Comparison of ENCODE assay signal across 23 cellular contexts in the genomic region with DNA sequence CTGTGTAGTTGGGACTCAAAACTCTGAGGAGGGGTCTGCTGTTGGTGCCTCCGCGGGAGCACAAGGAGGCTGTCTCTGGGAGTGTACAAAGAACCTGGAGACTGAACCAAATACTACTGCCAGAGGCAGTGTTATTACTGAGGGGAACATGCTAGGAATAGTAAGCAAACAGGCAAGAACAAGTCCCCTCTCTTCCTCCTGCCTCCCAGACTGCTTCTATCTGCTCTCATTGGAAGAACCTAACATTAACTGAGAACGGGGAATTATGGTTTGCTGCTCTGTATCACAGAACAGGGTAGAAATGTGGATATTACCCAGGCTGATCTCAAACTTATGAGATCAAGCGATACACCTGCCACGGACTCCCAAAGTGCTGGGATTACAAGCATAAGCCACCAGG.
"Had no signal": no experiment of that assay in that cellular context is flagged by ENCODE, and none has a peak within 500 bp of the region (broad histone marks: within the 10 kb centered on the region; RNA-seq: fewer than 3 reads in every experiment).

No MANE protein-coding gene starts in this region.

- H3K27ac ChIP-seq: brain microvascular endothelial cell, coronary artery, gastroesophageal sphincter, heart left ventricle, left ventricle myocardium inferior, parathyroid adenoma, spleen, thyroid gland had no signal

- H3K27ac Mint-ChIP-seq: activated naive CD4-positive, alpha-beta T cell treated with anti-CD3 and anti-CD28 coated beads, Interleukin-2, amount 10 ng/mL, durations not matched to agents 7 days and 5 days; activated naive CD8-positive, alpha-beta T cell treated with anti-CD3 and anti-CD28 coated beads, Interleukin-2, amount 50 U/mL, for 24 hours had no signal

- H3K27me3 ChIP-seq: brain microvascular endothelial cell, gastroesophageal sphincter, heart left ventricle, spleen, thyroid gland had no signal

- H3K4me3 Mint-ChIP-seq: activated naive CD4-positive, alpha-beta T cell treated with anti-CD3 and anti-CD28 coated beads, Interleukin-2, amount 10 ng/mL, durations not matched to agents 7 days and 5 days; activated naive CD8-positive, alpha-beta T cell treated with anti-CD3 and anti-CD28 coated beads, Interleukin-2, amount 50 U/mL, for 24 hours; memory B cell; naive thymus-derived CD4-positive, alpha-beta T cell had no signal

- H3K36me3 ChIP-seq: brain microvascular endothelial cell, gastroesophageal sphincter, heart left ventricle, left ventricle myocardium inferior, spleen, thyroid gland had no signal

- H3K4me3 ChIP-seq: coronary artery, gastroesophageal sphincter, heart left ventricle, left ventricle myocardium inferior, spleen, thyroid gland had no signal

- H3K9me3 ChIP-seq: gastroesophageal sphincter, heart left ventricle, left ventricle myocardium inferior, spleen, thyroid gland had no signal

- DNase-seq: activated CD4-positive, CD25-positive, alpha-beta regulatory T cell treated with anti-CD3 and anti-CD28 coated beads, Interleukin-2, amount 50 U/mL, for 72 hours; activated CD8-positive, alpha-beta memory T cell treated with anti-CD3 and anti-CD28 coated beads for 24 hours; activated CD8-positive, alpha-beta memory T cell treated with anti-CD3 and anti-CD28 coated beads, Interleukin-2, amount 50 U/mL, for 48 hours; activated effector memory CD4-positive, alpha-beta T cell treated with Interleukin-2 at 50 U/mL for 16 hours; activated naive CD4-positive, alpha-beta T cell treated with anti-CD3 and anti-CD28 coated beads, Interleukin-2, amount 10 ng/mL, durations not matched to agents 7 days and 5 days; activated naive CD8-positive, alpha-beta T cell treated with anti-CD3 and anti-CD28 coated beads, Interleukin-2, amount 50 U/mL, for 24 hours; activated T-cell treated with anti-CD3 and anti-CD28 coated beads, Interleukin-2, amount 50 U/mL, for 48 hours; anterior cingulate cortex; brain microvascular endothelial cell; kidney glomerular epithelial cell; left ventricle myocardium inferior; naive thymus-derived CD4-positive, alpha-beta T cell; spleen; stimulated activated CD4-positive, alpha-beta T cell treated with anti-CD3 and anti-CD28 coated beads, Interleukin-4, amount 100 ng/mL, for 4 hours; stimulated activated naive CD4-positive, alpha-beta T cell; T1000; thyroid gland had no signal

- H3K36me3 Mint-ChIP-seq: activated naive CD4-positive, alpha-beta T cell treated with anti-CD3 and anti-CD28 coated beads, Interleukin-2, amount 10 ng/mL, durations not matched to agents 7 days and 5 days; memory B cell; naive thymus-derived CD4-positive, alpha-beta T cell had no signal

- H3K27me3 Mint-ChIP-seq: activated naive CD4-positive, alpha-beta T cell treated with anti-CD3 and anti-CD28 coated beads, Interleukin-2, amount 10 ng/mL, durations not matched to agents 7 days and 5 days; activated naive CD8-positive, alpha-beta T cell treated with anti-CD3 and anti-CD28 coated beads, Interleukin-2, amount 50 U/mL, for 24 hours; memory B cell; naive thymus-derived CD4-positive, alpha-beta T cell had no signal

- H3K9me3 Mint-ChIP-seq: activated naive CD4-positive, alpha-beta T cell treated with anti-CD3 and anti-CD28 coated beads, Interleukin-2, amount 10 ng/mL, durations not matched to agents 7 days and 5 days; activated naive CD8-positive, alpha-beta T cell treated with anti-CD3 and anti-CD28 coated beads, Interleukin-2, amount 50 U/mL, for 24 hours; memory B cell; naive thymus-derived CD4-positive, alpha-beta T cell had no signal

- ATAC-seq: activated naive CD8-positive, alpha-beta T cell treated with anti-CD3 and anti-CD28 coated beads, Interleukin-2, amount 50 U/mL, for 24 hours; esophagus mucosa; gastroesophageal sphincter; heart left ventricle; naive thymus-derived CD4-positive, alpha-beta T cell had no signal
